Comparison of ENCODE assay signal across 8 cellular contexts in genomic region chr3:65963787-65964707, GRCh38.
DNase-seq lines count a peak whose midpoint lies in the region; ATAC-seq, FAIRE-seq and TF ChIP-seq lines count a peak whose summit lies in the region.

No MANE protein-coding gene starts in this region.

- H3K4me1 Mint-ChIP-seq in nephron progenitor cell: peaks cover 15% of the 10 kb centered on the region

- FAIRE-seq in GM12892 (lab: Jason Lieb, UNC): peak; percentile 91
- FAIRE-seq in GM12878 (lab: Jason Lieb, UNC): no peak

- RAD21 ChIA-PET in GM12878 (lab: Charles Lee; ENCODE audit: unreplicated experiment): no interaction called here

- H3K36me3 ChIP-seq in GM12878 (ENCODE audit: control insufficient read depth in 2 of 2, insufficient read depth in 2 of 2, low read length in 1 of 2) (no peaks in the 10 kb centered on the region), gastrocnemius medialis (no peaks in the 10 kb centered on the region)

- peak; percentile 27 for DNase-seq in GM12892 (ENCODE audit: insufficient read length)
- DNase-seq in HS-5 (ENCODE audit: low read depth): peak; percentile 87
- DNase-seq in GM12878 (ENCODE audit: low read depth, low spot score): peak; percentile 40
- no peak for DNase-seq in nephron progenitor cell
- DNase-seq in central memory CD4-positive, alpha-beta T cell: no peak
- no peak for DNase-seq in gastrocnemius medialis
- DNase-seq in stimulated activated naive CD4-positive, alpha-beta T cell treated with Interleukin-2 at 50 U/mL for 16 hours (lab: John Stamatoyannopoulos, UW): no peak

- TF ChIP-seq RAD21 in GM12878 (IDR thresholded peaks at IDR 0.05; ENCODE audit: insufficient read depth, low read depth, low read length): no peak

- in situ Hi-C loops in GM12878 (cut with MboI): no loop called here
- in situ Hi-C loops in gastrocnemius medialis (cut with MboI; ENCODE audit: low sequenced_read_pairs in 4 of 4): no loop called here

- WGBS in GM12878 (ENCODE audit: insufficient coverage, insufficient replicate concordance, low lambda C conversion rate, missing lambda C conversion rate): 0% methylated on average over 5 of the region's 5 CpGs

- H3K9me3 ChIP-seq in GM12878 (replicated peaks; ENCODE audit: control insufficient read depth, insufficient read depth, low read length) (no peaks in the 10 kb centered on the region), gastrocnemius medialis (no peaks in the 10 kb centered on the region)

- H3K79me2 ChIP-seq in GM12878 (ENCODE audit: control insufficient read depth, insufficient read depth, low read length): no peaks in the 10 kb centered on the region

- peak; percentile 95 for ATAC-seq in GM21619 (IDR thresholded peaks at IDR 0.05; ENCODE audit: unreplicated experiment)
- ATAC-seq in GM12878: peak; percentile 96
- ATAC-seq in gastrocnemius medialis: no peak

- no TSS peak for BruUV-seq in GM12878 (replicated peaks; lab: Mats Ljungman, UMichigan)

- H3K4me2 ChIP-seq in GM12878 (ENCODE audit: control insufficient read depth, insufficient read depth): no peak overlapping the region

- SMC1A ChIA-PET in GM12878 (lab: Charles Lee; ENCODE audit: uncharacterized antibody, unreplicated experiment): no interaction called here

- no peak overlapping the region for H2AFZ ChIP-seq in GM12878 (ENCODE audit: control insufficient read depth, low read depth, low read length)

- H3K27me3 ChIP-seq in GM12878 (replicated peaks in 1 of 2; ENCODE audit: control insufficient read depth in 2 of 2, insufficient read depth in 2 of 2, low read length in 1 of 2): no peaks in the 10 kb centered on the region
- H3K27me3 ChIP-seq in gastrocnemius medialis: no peaks in the 10 kb centered on the region

- no peak overlapping the region for H3K9ac ChIP-seq in GM12878 (ENCODE audit: control insufficient read depth, insufficient read depth, low read length)

- peak in 1 of 2 experiments; percentile 59; a peak in 1 of 4 replicates for TF ChIP-seq EP300 in GM12878 (IDR thresholded peaks at IDR 0.05; ENCODE audit: borderline replicate concordance in 1 of 2, control insufficient read depth in 1 of 2, low read depth in 2 of 2, low read length in 2 of 2)

- intact Hi-C loops in GM12878 (cut with micrococcal nuclease; ENCODE audit: unreplicated experiment): no loop called here
- intact Hi-C loops in gastrocnemius medialis (cut with DNase I; ENCODE audit: low total_unique reads): no loop called here

- no peak for TF ChIP-seq CTCF in GM12878 (IDR thresholded peaks at IDR 0.05 in 2 of 3, conservative IDR thresholded peaks at IDR 0.05 in 1 of 3; ENCODE audit: control insufficient read depth in 2 of 3, extremely low read depth in 1 of 3, insufficient read depth in 1 of 3, low read depth in 3 of 3, low read length in 3 of 3)
- no peak for TF ChIP-seq CTCF in nephron progenitor cell (IDR thresholded peaks at IDR 0.05)
- TF ChIP-seq CTCF in gastrocnemius medialis (IDR thresholded peaks at IDR 0.05 in 4 of 5, conservative IDR thresholded peaks at IDR 0.05 in 1 of 5): no peak

- H3K27me3 Mint-ChIP-seq in nephron progenitor cell (ENCODE audit: low read depth, poor library complexity): no peaks in the 10 kb centered on the region

- H3K4me3 ChIP-seq in GM12878 (no peak overlapping the region), gastrocnemius medialis (no peak overlapping the region)

- H4K20me1 ChIP-seq in GM12878 (ENCODE audit: control insufficient read depth, insufficient read depth): no peaks in the 10 kb centered on the region

- H3K27ac Mint-ChIP-seq in nephron progenitor cell: peak overlapping the region; percentile 56

- peaks cover 7% of the 10 kb centered on the region for H3K36me3 Mint-ChIP-seq in nephron progenitor cell (ENCODE audit: low read depth)

- no peak overlapping the region for H3K4me3 Mint-ChIP-seq in nephron progenitor cell

- TF ChIP-seq POLR2A in GM12892 (IDR thresholded peaks at IDR 0.05; ENCODE audit: low read depth, low read length): no peak
- TF ChIP-seq POLR2A in GM12878 (IDR thresholded peaks at IDR 0.05; ENCODE audit: low read depth, low read length): no peak
- no peak for TF ChIP-seq POLR2A in gastrocnemius medialis (IDR thresholded peaks at IDR 0.05)

- H3K9me3 Mint-ChIP-seq in nephron progenitor cell: peaks cover 4% of the 10 kb centered on the region

- no peak overlapping the region for H3K27ac ChIP-seq in GM12878 (ENCODE audit: control insufficient read depth, insufficient read depth)
- no peak overlapping the region for H3K27ac ChIP-seq in gastrocnemius medialis

- POLR2A ChIA-PET in GM12878 (lab: Charles Lee): no interaction called here

- CTCF ChIA-PET in GM12878 (lab: Yijun Ruan, JAX): no interaction called here

- H3K4me1 ChIP-seq in GM12878 (ENCODE audit: control insufficient read depth, insufficient read depth, low read length): no peaks in the 10 kb centered on the region
- peaks cover 2 to 7% of the 10 kb centered on the region in 2 donors for H3K4me1 ChIP-seq in gastrocnemius medialis

TF ChIP-seq in GM12878, 131 proteins besides CTCF, POLR2A, EP300 and RAD21 (continues in another document):
- TF ChIP-seq, protein P1, sequence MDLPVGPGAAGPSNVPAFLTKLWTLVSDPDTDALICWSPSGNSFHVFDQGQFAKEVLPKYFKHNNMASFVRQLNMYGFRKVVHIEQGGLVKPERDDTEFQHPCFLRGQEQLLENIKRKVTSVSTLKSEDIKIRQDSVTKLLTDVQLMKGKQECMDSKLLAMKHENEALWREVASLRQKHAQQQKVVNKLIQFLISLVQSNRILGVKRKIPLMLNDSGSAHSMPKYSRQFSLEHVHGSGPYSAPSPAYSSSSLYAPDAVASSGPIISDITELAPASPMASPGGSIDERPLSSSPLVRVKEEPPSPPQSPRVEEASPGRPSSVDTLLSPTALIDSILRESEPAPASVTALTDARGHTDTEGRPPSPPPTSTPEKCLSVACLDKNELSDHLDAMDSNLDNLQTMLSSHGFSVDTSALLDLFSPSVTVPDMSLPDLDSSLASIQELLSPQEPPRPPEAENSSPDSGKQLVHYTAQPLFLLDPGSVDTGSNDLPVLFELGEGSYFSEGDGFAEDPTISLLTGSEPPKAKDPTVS (IDR thresholded peaks at IDR 0.05; ENCODE audit: low read depth, low read length): no peak
- TF ChIP-seq HDGF (IDR thresholded peaks at IDR 0.05) (no peak), NFXL1 (IDR thresholded peaks at IDR 0.05; ENCODE audit: borderline replicate concordance) (no peak), CREM (IDR thresholded peaks at IDR 0.05; ENCODE audit: low read depth) (0 out of 2 replicates have a peak, but pooled peaks have one; percentile 39), NFIC (IDR thresholded peaks at IDR 0.05; ENCODE audit: low read depth, low read length) (peak; percentile 72; the same call in 1 of the 2 replicates), RUNX3 (IDR thresholded peaks at IDR 0.05; ENCODE audit: low read length) (peak; percentile 76), YBX1 (IDR thresholded peaks at IDR 0.05) (no peak), ESRRA (IDR thresholded peaks at IDR 0.05; ENCODE audit: low read length) (peak; percentile 90; the same call in 1 of the 2 replicates), BCL11A (IDR thresholded peaks at IDR 0.05; ENCODE audit: low read depth, low read length) (peak; percentile 24; the same call in 1 of the 2 replicates), NR2C2 (IDR thresholded peaks at IDR 0.05; ENCODE audit: borderline replicate concordance, control insufficient read depth, insufficient read length, low read depth) (no peak), PAX8 (IDR thresholded peaks at IDR 0.05) (no peak), ATF2 (IDR thresholded peaks at IDR 0.05; ENCODE audit: low read length) (peak; percentile 73), MYC (IDR thresholded peaks at IDR 0.05; ENCODE audit: insufficient read depth, insufficient read length, insufficient replicate concordance, low read length, severe bottlenecking) (no peak), GABPA (IDR thresholded peaks at IDR 0.05; ENCODE audit: low read depth) (no peak), JUNB (IDR thresholded peaks at IDR 0.05) (peak; percentile 90)
- TF ChIP-seq, protein P2, sequence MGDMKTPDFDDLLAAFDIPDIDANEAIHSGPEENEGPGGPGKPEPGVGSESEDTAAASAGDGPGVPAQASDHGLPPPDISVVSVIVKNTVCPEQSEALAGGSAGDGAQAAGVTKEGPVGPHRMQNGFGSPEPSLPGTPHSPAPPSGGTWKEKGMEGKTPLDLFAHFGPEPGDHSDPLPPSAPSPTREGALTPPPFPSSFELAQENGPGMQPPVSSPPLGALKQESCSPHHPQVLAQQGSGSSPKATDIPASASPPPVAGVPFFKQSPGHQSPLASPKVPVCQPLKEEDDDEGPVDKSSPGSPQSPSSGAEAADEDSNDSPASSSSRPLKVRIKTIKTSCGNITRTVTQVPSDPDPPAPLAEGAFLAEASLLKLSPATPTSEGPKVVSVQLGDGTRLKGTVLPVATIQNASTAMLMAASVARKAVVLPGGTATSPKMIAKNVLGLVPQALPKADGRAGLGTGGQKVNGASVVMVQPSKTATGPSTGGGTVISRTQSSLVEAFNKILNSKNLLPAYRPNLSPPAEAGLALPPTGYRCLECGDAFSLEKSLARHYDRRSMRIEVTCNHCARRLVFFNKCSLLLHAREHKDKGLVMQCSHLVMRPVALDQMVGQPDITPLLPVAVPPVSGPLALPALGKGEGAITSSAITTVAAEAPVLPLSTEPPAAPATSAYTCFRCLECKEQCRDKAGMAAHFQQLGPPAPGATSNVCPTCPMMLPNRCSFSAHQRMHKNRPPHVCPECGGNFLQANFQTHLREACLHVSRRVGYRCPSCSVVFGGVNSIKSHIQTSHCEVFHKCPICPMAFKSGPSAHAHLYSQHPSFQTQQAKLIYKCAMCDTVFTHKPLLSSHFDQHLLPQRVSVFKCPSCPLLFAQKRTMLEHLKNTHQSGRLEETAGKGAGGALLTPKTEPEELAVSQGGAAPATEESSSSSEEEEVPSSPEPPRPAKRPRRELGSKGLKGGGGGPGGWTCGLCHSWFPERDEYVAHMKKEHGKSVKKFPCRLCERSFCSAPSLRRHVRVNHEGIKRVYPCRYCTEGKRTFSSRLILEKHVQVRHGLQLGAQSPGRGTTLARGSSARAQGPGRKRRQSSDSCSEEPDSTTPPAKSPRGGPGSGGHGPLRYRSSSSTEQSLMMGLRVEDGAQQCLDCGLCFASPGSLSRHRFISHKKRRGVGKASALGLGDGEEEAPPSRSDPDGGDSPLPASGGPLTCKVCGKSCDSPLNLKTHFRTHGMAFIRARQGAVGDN (IDR thresholded peaks at IDR 0.05): no peak

Comparison
In these comparisons a context has a peak if more than half of its experiments do, and no peak if none do; other contexts are left out.
1. DNase-seq: peak in GM12892 (single experiment), HS-5 (single experiment) and GM12878 (single experiment); none in nephron progenitor cell (single experiment), central memory CD4-positive, alpha-beta T cell (single experiment), gastrocnemius medialis (0 of 2) and stimulated activated naive CD4-positive, alpha-beta T cell treated with Interleukin-2 at 50 U/mL for 16 hours (single experiment).
2. ATAC-seq: peak in GM21619 (single experiment) and GM12878 (single experiment); none in gastrocnemius medialis (0 of 2).